9 cellular contexts compared by ENCODE assay signal in genomic region chr1:66352783-66353182, GRCh38.
DNase-seq lines count a peak whose midpoint lies in the region; ATAC-seq, FAIRE-seq and TF ChIP-seq lines count a peak whose summit lies in the region.
"Had no signal": no experiment of that assay in that cellular context is flagged by ENCODE, and none has a peak within 500 bp of the region (broad histone marks: within the 10 kb centered on the region; RNA-seq: fewer than 3 reads in every experiment).

No MANE protein-coding gene starts in this region.

- no peak overlapping the region for H2BK15ac ChIP-seq in H1 (ENCODE audit: low read length)

- peaks cover 100% of the 10 kb centered on the region for H3K79me2 ChIP-seq in OCI-LY3 (ENCODE audit: low read length)
- H3K79me2 ChIP-seq in H1 (ENCODE audit: control insufficient read depth in 1 of 2, insufficient read depth in 2 of 2, low read length in 2 of 2), result peaks cover 0 to 15% of the 10 kb centered on the region in 2 experiments; a peak in 2 of 4 replicates

- no peak for TF ChIP-seq POLR2A in GM12892 (IDR thresholded peaks at IDR 0.05; ENCODE audit: low read depth, low read length)
- no peak for TF ChIP-seq POLR2A in H1 (IDR thresholded peaks at IDR 0.05; ENCODE audit: control extremely low read depth in 1 of 2, low read depth in 2 of 2, low read length in 2 of 2)

- CTCF ChIA-PET in H1 (lab: Charles Lee; ENCODE audit: partially characterized antibody), result interaction anchor here (1.0 to 2.4 kb wide), 5 partner anchors 8 to 150 kb away, joined by 3 to 15 read pairs (median 4); no protein-coding TSS in a partner anchor

- H3K4me3 ChIP-seq in OCI-LY3 (ENCODE audit: low read length) (peak overlapping the region; percentile 12), H1 (ENCODE audit: extremely low read depth in 1 of 4, insufficient read depth in 2 of 4, low read depth in 3 of 4, low read length in 4 of 4) (no peak overlapping the region), neutrophil (ENCODE audit: low read depth in 1 of 2, low read length in 1 of 2) (no peak overlapping the region), left lung (no peak overlapping the region)

- H2BK12ac ChIP-seq in H1 (ENCODE audit: low read depth, low read length), result peak overlapping the region; percentile 77; the same call in 1 of the 2 replicates

- no peak overlapping the region for H3K4ac ChIP-seq in H1 (replicated peaks; ENCODE audit: insufficient read length, low read depth, low read length)

- H3K18ac ChIP-seq in H1 (ENCODE audit: extremely low read depth, low read length), result no peak overlapping the region

- H2BK20ac ChIP-seq in H1 (ENCODE audit: low read length), result no peak overlapping the region

- H3K9me3 ChIP-seq in OCI-LY3 (ENCODE audit: insufficient read depth, low read length), result no peaks in the 10 kb centered on the region
- no peaks in the 10 kb centered on the region for H3K9me3 ChIP-seq in H1 (ENCODE audit: insufficient read depth in 2 of 2, low read depth in 1 of 2, low read length in 1 of 2)
- no peaks in the 10 kb centered on the region for H3K9me3 ChIP-seq in neutrophil
- H3K9me3 ChIP-seq in left lung, result no peaks in the 10 kb centered on the region

- no peaks in the 10 kb centered on the region for H3K79me1 ChIP-seq in H1 (ENCODE audit: low read depth, low read length)

- peak overlapping the region; percentile 68; the same call in 1 of the 2 replicates for H2BK5ac ChIP-seq in H1 (ENCODE audit: low read depth, low read length)

- H4K91ac ChIP-seq in H1 (replicated peaks; ENCODE audit: insufficient read length, low read length), result no peak overlapping the region

- H3K23ac ChIP-seq in H1 (ENCODE audit: insufficient read length), result no peak overlapping the region

- intact Hi-C loops in left lung (cut with DNase I), result no loop called here

- H2BK120ac ChIP-seq in H1 (replicated peaks; ENCODE audit: low read depth, low read length), result no peak overlapping the region

- peak overlapping the region; percentile 48 for H4K5ac ChIP-seq in H1 (ENCODE audit: insufficient read length, low read depth, low read length)

- no peak overlapping the region; the same call in 1 of the 2 replicates for H2AK5ac ChIP-seq in H1 (ENCODE audit: low read depth, low read length)

- H4K20me1 ChIP-seq in OCI-LY3 (ENCODE audit: insufficient read depth, low read length) (peaks cover 69% of the 10 kb centered on the region), H1 (replicated peaks in 1 of 2; ENCODE audit: control insufficient read depth in 1 of 2, insufficient read depth in 2 of 2, low read length in 2 of 2) (no peaks in the 10 kb centered on the region)

- FAIRE-seq in GM12892 (lab: Jason Lieb, UNC), result peak; percentile 24
- no peak for FAIRE-seq in H1 (lab: Jason Lieb, UNC)

- no peak for TF ChIP-seq EP300 in H1 (IDR thresholded peaks at IDR 0.05; ENCODE audit: borderline replicate concordance in 1 of 2, low read depth in 2 of 2, low read length in 2 of 2)

- POLR2A ChIA-PET in H1 (lab: Charles Lee; ENCODE audit: partially characterized antibody), result interaction anchor here (1.1 to 1.8 kb wide), 4 partner anchors 9 to 20 kb away, joined by 3 to 6 read pairs (median 4); no protein-coding TSS in a partner anchor

- no peak for TF ChIP-seq CTCF in OCI-LY3 (IDR thresholded peaks at IDR 0.05; ENCODE audit: low read depth, low read length)
- TF ChIP-seq CTCF in H1 (IDR thresholded peaks at IDR 0.05; ENCODE audit: control extremely low read depth in 1 of 3, insufficient read depth in 1 of 3, low read depth in 1 of 3, low read length in 3 of 3), result no peak
- no peak for TF ChIP-seq CTCF in neutrophil (IDR thresholded peaks at IDR 0.05)
- no peak for TF ChIP-seq CTCF in left lung (IDR thresholded peaks at IDR 0.05)

- DNase-seq in GM12892 (ENCODE audit: insufficient read length) (no peak), H1 (ENCODE audit: low read depth in 1 of 2, low spot score in 2 of 2) (no peak), cerebellar cortex (ENCODE audit: low spot score) (no peak), left lung (no peak)
- DNase-seq in activated effector memory CD4-positive, alpha-beta T cell treated with Interleukin-2 at 50 U/mL for 16 hours, result no peak
- DNase-seq: H7, NCI-H2081 had no signal

- H3K27me3 ChIP-seq in OCI-LY3 (ENCODE audit: low read depth, low read length), result no peaks in the 10 kb centered on the region
- no peaks in the 10 kb centered on the region for H3K27me3 ChIP-seq in H1 (replicated peaks in 1 of 4; ENCODE audit: control insufficient read depth in 3 of 4, extremely low read depth in 1 of 4, insufficient read depth in 3 of 4, low read length in 3 of 4)
- H3K27me3 ChIP-seq in neutrophil, result no peaks in the 10 kb centered on the region
- no peaks in the 10 kb centered on the region for H3K27me3 ChIP-seq in left lung

- 0 out of 2 replicates have a peak overlapping the region, but pooled peaks have one; percentile 6 for H3K9ac ChIP-seq in OCI-LY3 (ENCODE audit: low read length)
- no peak overlapping the region for H3K9ac ChIP-seq in H1 (replicated peaks in 1 of 4; ENCODE audit: extremely low read depth in 1 of 4, low read depth in 3 of 4, low read length in 3 of 4)

- ATAC-seq in left lung, result no peak

- H3K36me3 ChIP-seq in OCI-LY3 (replicated peaks; ENCODE audit: low read depth, low read length), result peaks cover 23% of the 10 kb centered on the region
- H3K36me3 ChIP-seq in H1 (ENCODE audit: control insufficient read depth in 2 of 4, insufficient read depth in 4 of 4, low read length in 3 of 4), result no peaks in the 10 kb centered on the region
- H3K36me3 ChIP-seq in neutrophil, result peaks cover 26% of the 10 kb centered on the region
- peaks cover 0 to 25% of the 10 kb centered on the region in 2 donors for H3K36me3 ChIP-seq in left lung

- no peaks in the 10 kb centered on the region for H3K23me2 ChIP-seq in H1 (ENCODE audit: low read depth, low read length)

- no peak overlapping the region for H4K8ac ChIP-seq in H1 (ENCODE audit: extremely low read depth, insufficient read depth, low read length)

- H2AFZ ChIP-seq in OCI-LY3 (ENCODE audit: low read depth, low read length), result no peak overlapping the region
- H2AFZ ChIP-seq in H1 (ENCODE audit: low read length), result no peak overlapping the region

- H3K27ac ChIP-seq in OCI-LY3 (ENCODE audit: low read length) (no peak overlapping the region), H1 (ENCODE audit: low read depth, low read length) (0 out of 2 replicates have a peak overlapping the region, but pooled peaks have one; percentile 2), neutrophil (peak overlapping the region; percentile 51), left lung (peak overlapping the region in 1 of 2 donors; percentile 57)

- H3K4me1 ChIP-seq in OCI-LY3 (ENCODE audit: low read length), result peaks cover 96% of the 10 kb centered on the region
- H3K4me1 ChIP-seq in H1 (replicated peaks in 1 of 4; ENCODE audit: control insufficient read depth in 3 of 4, insufficient read depth in 4 of 4, low read length in 3 of 4), result peaks cover 5 to 22% (median 17%) of the 10 kb centered on the region in 4 experiments
- peaks cover 25 to 49% of the 10 kb centered on the region in 2 experiments for H3K4me1 ChIP-seq in neutrophil (ENCODE audit: control insufficient read depth in 1 of 2, insufficient read depth in 1 of 2, low read depth in 1 of 2, low read length in 1 of 2)
- peaks cover 6 to 74% of the 10 kb centered on the region in 2 donors for H3K4me1 ChIP-seq in left lung

- no peak overlapping the region for H3K56ac ChIP-seq in H1 (replicated peaks; ENCODE audit: insufficient read length, low read depth, low read length)

- H3K14ac ChIP-seq in H1 (ENCODE audit: insufficient read length), result no peak overlapping the region

- WGBS in H1 (ENCODE audit: extremely low coverage in 1 of 2, insufficient coverage in 1 of 2, insufficient read length in 1 of 2, insufficient replicate concordance in 2 of 2, low coverage in 1 of 2, low lambda C conversion rate in 2 of 2, missing lambda C conversion rate in 1 of 2), 2 experiments, result 69% methylated on average over 3 of the region's 3 CpGs; no CpG with 5 or more reads in 1 of the 2 experiments

- H3K4me2 ChIP-seq in OCI-LY3 (ENCODE audit: low read length) (peak overlapping the region; percentile 62), H1 (ENCODE audit: insufficient read depth in 1 of 2, low read depth in 2 of 2, low read length in 2 of 2) (peak overlapping the region in 1 of 2 experiments; percentile 85; a peak in 1 of 4 replicates)

- no peak for TF ChIP-seq RAD21 in H1 (IDR thresholded peaks at IDR 0.05 in 1 of 2, conservative IDR thresholded peaks at IDR 0.05 in 1 of 2; ENCODE audit: low read depth in 2 of 2, low read length in 2 of 2)

TF ChIP-seq in H1, 55 proteins besides CTCF, POLR2A, EP300 and RAD21:
- TF ChIP-seq SRF (IDR thresholded peaks at IDR 0.05; ENCODE audit: low read depth, low read length) (no peak), CHD1 (IDR thresholded peaks at IDR 0.05; ENCODE audit: low read depth, low read length) (no peak), KDM4A (IDR thresholded peaks at IDR 0.05; ENCODE audit: low read depth, low read length, severe bottlenecking) (no peak), CBX8 (IDR thresholded peaks at IDR 0.05; ENCODE audit: borderline replicate concordance, low read depth, low read length) (no peak), EZH2 (IDR thresholded peaks at IDR 0.05; ENCODE audit: low read depth, low read length, severe bottlenecking) (no peak)
